19 cellular contexts compared by ENCODE assay signal in genomic region chr3:10757021-10757820, GRCh38. TPM values are rescaled to one million over a fixed set of nuclear protein-coding genes. Genes with fewer than 3 reads are reported as not detected.
DNase-seq lines count a peak whose midpoint lies in the region; ATAC-seq and TF ChIP-seq lines count a peak whose summit lies in the region.
"Had no signal": no experiment of that assay in that cellular context is flagged by ENCODE, and none has a peak within 500 bp of the region (broad histone marks: within the 10 kb centered on the region; RNA-seq: fewer than 3 reads in every experiment).

No MANE protein-coding gene starts in this region.

- no peak overlapping the region for H3K4me3 ChIP-seq in mammary epithelial cell (replicated peaks in 1 of 3; ENCODE audit: insufficient read depth in 1 of 3, low read depth in 2 of 3, low read length in 3 of 3)
- H3K4me3 ChIP-seq in left lung = no peak overlapping the region
- H3K4me3 ChIP-seq: Peyer's patch had no signal

- H3K4me3 Mint-ChIP-seq in activated T-cell treated with anti-CD3 and anti-CD28 coated beads, Interleukin-2, amount 50 U/mL, for 24 hours = no peak overlapping the region
- no peak overlapping the region for H3K4me3 Mint-ChIP-seq in stimulated activated memory B cell treated with anti-CD40 and anti-IgM and Interleukin-4, amounts not matched to agents 10 μg/mL and 1 μg/mL and 100 μg/mL, for 72 hours
- H3K4me3 Mint-ChIP-seq: activated naive CD8-positive, alpha-beta T cell treated with anti-CD3 and anti-CD28 coated beads, Interleukin-2, amount 10 ng/mL, durations not matched to agents 7 days and 5 days; IgD-negative memory B cell; type B pancreatic cell had no signal

- peak; percentile 32 for ATAC-seq in stimulated activated memory B cell treated with anti-CD40 and anti-IgM and Interleukin-4, amounts not matched to agents 10 μg/mL and 1 μg/mL and 100 μg/mL, for 72 hours
- ATAC-seq in left lung = no peak

- dilution Hi-C loops in mammary epithelial cell (cut with HindIII; ENCODE audit: low sequenced_read_pairs) = loop anchor here (25.0 kb wide), 1 partner anchor 280 kb away; no protein-coding TSS in a partner anchor

- H3K27me3 Mint-ChIP-seq in activated T-cell treated with anti-CD3 and anti-CD28 coated beads, Interleukin-2, amount 50 U/mL, for 24 hours = peaks cover 73% of the 10 kb centered on the region
- H3K27me3 Mint-ChIP-seq in stimulated activated memory B cell treated with anti-CD40 and anti-IgM and Interleukin-4, amounts not matched to agents 10 μg/mL and 1 μg/mL and 100 μg/mL, for 72 hours = peaks cover 68% of the 10 kb centered on the region

- intact Hi-C loops in mammary epithelial cell (cut with micrococcal nuclease) = no loop called here
- intact Hi-C loops in left lung (cut with DNase I) = loop anchor here in 1 of 2 donors (10.0 kb wide), 1 partner anchor 298 kb away; no protein-coding TSS in a partner anchor

- H3K27me3 ChIP-seq in mammary epithelial cell (ENCODE audit: insufficient read depth, low read length) = no peaks in the 10 kb centered on the region
- peaks cover 0 to 62% of the 10 kb centered on the region in 2 donors for H3K27me3 ChIP-seq in left lung
- H3K27me3 ChIP-seq: Peyer's patch had no signal

- WGBS in mammary epithelial cell (ENCODE audit: low coverage, missing lambda C conversion rate) = 24% methylated on average over 10 of the region's 10 CpGs

- peak overlapping the region; percentile 48 for H3K4me2 ChIP-seq in mammary epithelial cell (ENCODE audit: insufficient read depth, low read depth, low read length)

- peaks cover 8% of the 10 kb centered on the region for H3K4me1 Mint-ChIP-seq in activated T-cell treated with anti-CD3 and anti-CD28 coated beads, Interleukin-2, amount 50 U/mL, for 24 hours (ENCODE audit: low read depth)
- H3K4me1 Mint-ChIP-seq in stimulated activated memory B cell treated with anti-CD40 and anti-IgM and Interleukin-4, amounts not matched to agents 10 μg/mL and 1 μg/mL and 100 μg/mL, for 72 hours = no peaks in the 10 kb centered on the region
- H3K4me1 Mint-ChIP-seq: activated naive CD8-positive, alpha-beta T cell treated with anti-CD3 and anti-CD28 coated beads, Interleukin-2, amount 10 ng/mL, durations not matched to agents 7 days and 5 days; IgD-negative memory B cell had no signal

- BruUV-seq in mammary epithelial cell (replicated peaks; lab: Mats Ljungman, UMichigan) = no TSS peak

- no peaks in the 10 kb centered on the region for H4K20me1 ChIP-seq in mammary epithelial cell (ENCODE audit: insufficient read depth, low read length)

- peak overlapping the region; percentile 87 for H3K27ac ChIP-seq in mammary epithelial cell (ENCODE audit: insufficient read depth, low read depth, low read length)
- H3K27ac ChIP-seq in left lung = no peak overlapping the region
- H3K27ac ChIP-seq: Peyer's patch had no signal

- H3K9me3 ChIP-seq in mammary epithelial cell (replicated peaks; ENCODE audit: insufficient read depth, low read length) (no peaks in the 10 kb centered on the region), left lung (no peaks in the 10 kb centered on the region)
- H3K9me3 ChIP-seq: Peyer's patch had no signal

- H3K36me3 Mint-ChIP-seq in activated T-cell treated with anti-CD3 and anti-CD28 coated beads, Interleukin-2, amount 50 U/mL, for 24 hours (ENCODE audit: low read depth) = no peaks in the 10 kb centered on the region
- H3K36me3 Mint-ChIP-seq in stimulated activated memory B cell treated with anti-CD40 and anti-IgM and Interleukin-4, amounts not matched to agents 10 μg/mL and 1 μg/mL and 100 μg/mL, for 72 hours = no peaks in the 10 kb centered on the region
- H3K36me3 Mint-ChIP-seq: activated naive CD8-positive, alpha-beta T cell treated with anti-CD3 and anti-CD28 coated beads, Interleukin-2, amount 10 ng/mL, durations not matched to agents 7 days and 5 days; IgD-negative memory B cell; type B pancreatic cell had no signal

- CTCF ChIA-PET in mammary epithelial cell (lab: Charles Lee; ENCODE audit: low non-redundant PET) = interaction anchor here (0.7 to 1.4 kb wide), 2 partner anchors 185 to 881 kb away, joined by 3 to 6 read pairs; no protein-coding TSS in a partner anchor

- H3K79me2 ChIP-seq in mammary epithelial cell (ENCODE audit: insufficient read depth, low read length) = no peaks in the 10 kb centered on the region

- H3K27ac Mint-ChIP-seq in activated T-cell treated with anti-CD3 and anti-CD28 coated beads, Interleukin-2, amount 50 U/mL, for 24 hours = peak overlapping the region; percentile 70
- no peak overlapping the region for H3K27ac Mint-ChIP-seq in stimulated activated memory B cell treated with anti-CD40 and anti-IgM and Interleukin-4, amounts not matched to agents 10 μg/mL and 1 μg/mL and 100 μg/mL, for 72 hours
- H3K27ac Mint-ChIP-seq: activated naive CD8-positive, alpha-beta T cell treated with anti-CD3 and anti-CD28 coated beads, Interleukin-2, amount 10 ng/mL, durations not matched to agents 7 days and 5 days; IgD-negative memory B cell; type B pancreatic cell had no signal

- TF ChIP-seq CTCF in mammary epithelial cell (conservative IDR thresholded peaks at IDR 0.05 in 1 of 2, IDR thresholded peaks at IDR 0.05 in 1 of 2; ENCODE audit: extremely low read depth in 1 of 2, insufficient read depth in 1 of 2, low read depth in 1 of 2, low read length in 2 of 2) (no peak), GM20000 (IDR thresholded peaks at IDR 0.05; ENCODE audit: extremely low read depth, missing control alignments) (no peak), left lung (IDR thresholded peaks at IDR 0.05) (no peak)

- H3K4me1 ChIP-seq in mammary epithelial cell (ENCODE audit: insufficient read depth, low read length) (peaks cover 23% of the 10 kb centered on the region), left lung (no peaks in the 10 kb centered on the region)
- H3K4me1 ChIP-seq: Peyer's patch had no signal

- H3K36me3 ChIP-seq in mammary epithelial cell (ENCODE audit: insufficient read depth, low read length) = no peaks in the 10 kb centered on the region
- H3K36me3 ChIP-seq in left lung = no peaks in the 10 kb centered on the region
- H3K36me3 ChIP-seq: Peyer's patch had no signal

- no peaks in the 10 kb centered on the region for H3K9me3 Mint-ChIP-seq in activated T-cell treated with anti-CD3 and anti-CD28 coated beads, Interleukin-2, amount 50 U/mL, for 24 hours
- H3K9me3 Mint-ChIP-seq in stimulated activated memory B cell treated with anti-CD40 and anti-IgM and Interleukin-4, amounts not matched to agents 10 μg/mL and 1 μg/mL and 100 μg/mL, for 72 hours = no peaks in the 10 kb centered on the region
- H3K9me3 Mint-ChIP-seq: activated naive CD8-positive, alpha-beta T cell treated with anti-CD3 and anti-CD28 coated beads, Interleukin-2, amount 10 ng/mL, durations not matched to agents 7 days and 5 days; IgD-negative memory B cell; type B pancreatic cell had no signal

- in situ Hi-C loops in mammary epithelial cell (cut with MboI; ENCODE audit: low sequenced_read_pairs in 2 of 2) = loop anchor here (5.0 to 25.0 kb wide), 6 partner anchors 125 to 578 kb away; no protein-coding TSS in a partner anchor

- H3K9ac ChIP-seq in mammary epithelial cell (ENCODE audit: insufficient read depth, low read length) = peak overlapping the region; percentile 33

- DNase-seq in activated T-cell treated with anti-CD3 and anti-CD28 coated beads, Interleukin-2, amount 50 U/mL, for 24 hours = no peak
- DNase-seq in activated T-cell treated with anti-CD3 and anti-CD28 coated beads for 4 hours (no peak), NCI-H226 (peak; percentile 78), mammary epithelial cell (peak; percentile 96), NCI-H1092 (lab: John Stamatoyannopoulos, UW) (no peak), GM20000 (ENCODE audit: low spot score) (no peak), left lung (no peak)
- DNase-seq: activated CD4-positive, alpha-beta T cell treated with anti-CD3 and anti-CD28 coated beads for 4 hours; activated naive CD8-positive, alpha-beta T cell treated with anti-CD3 and anti-CD28 coated beads, Interleukin-2, amount 10 ng/mL, durations not matched to agents 7 days and 5 days; DMS153; NCI-H1436 treated with DMSO at 0.1 percent for 48 hours; NCI-H510A; Peyer's patch; stimulated activated CD4-positive, alpha-beta T cell treated with anti-CD3 and anti-CD28 coated beads, Interleukin-12 subunit alpha, Interleukin-12 subunit beta, amount 100 ng/mL, for 4 hours had no signal

- peak overlapping the region; percentile 39 for H2AFZ ChIP-seq in mammary epithelial cell (ENCODE audit: low read depth, low read length)

RNA-seq across cellular contexts. Expression of gene SLC6A11, which starts 58.8 kb away (rescaled TPM):
- total RNA-seq in mammary epithelial cell = 1 to 10 TPM; 2.5 to 7.8 TPM
- polyA plus RNA-seq in mammary epithelial cell = 10.7 TPM
- 19.1 TPM for polyA minus RNA-seq in mammary epithelial cell
- total RNA-seq in left lung = under 1 TPM in 1 of 2 donors, not detected in 1; 0.13 TPM
- total RNA-seq: activated naive CD8-positive, alpha-beta T cell treated with anti-CD3 and anti-CD28 coated beads, Interleukin-2, amount 10 ng/mL, durations not matched to agents 7 days and 5 days; osteocyte; Peyer's patch; T-helper 1 cell treated with Interleukin-12 subunit alpha and Interleukin-12 subunit beta and Interleukin-4 antibody, amounts not matched to agents 30 ng/mL and 1 ng/mL, for 36 hours had no signal
- polyA plus RNA-seq: IgD-negative memory B cell had no signal

Comparison
In these comparisons a context has a peak if more than half of its experiments do, and no peak if none do; other contexts are left out.
1. DNase-seq: peak in NCI-H226 (single experiment) and mammary epithelial cell (single experiment); none in activated T-cell treated with anti-CD3 and anti-CD28 coated beads, Interleukin-2, amount 50 U/mL, for 24 hours (single experiment), activated T-cell treated with anti-CD3 and anti-CD28 coated beads for 4 hours (single experiment), NCI-H1092 (single experiment), GM20000 (single experiment) and left lung (0 of 2).